8 cellular contexts compared by ENCODE assay signal in genomic region chr3:52280046-52280445, GRCh38. TPM values are rescaled to one million over a fixed set of nuclear protein-coding genes. Genes with fewer than 3 reads are reported as not detected.
DNase-seq lines count a peak whose midpoint lies in the region; ATAC-seq and TF ChIP-seq lines count a peak whose summit lies in the region.

No MANE protein-coding gene starts in this region.

- peak overlapping the region; percentile 32 for H3K27ac Mint-ChIP-seq in Caco-2 (ENCODE audit: unreplicated experiment)
- no peak overlapping the region for H3K27ac Mint-ChIP-seq in neural crest cell (ENCODE audit: unreplicated experiment)

- H3K36me3 Mint-ChIP-seq in Caco-2 (ENCODE audit: insufficient read depth, unreplicated experiment) (peaks cover 49% of the 10 kb centered on the region), neural crest cell (ENCODE audit: low read depth) (peaks cover 9% of the 10 kb centered on the region)

- POLR2A ChIA-PET in Caco-2 (lab: Charles Lee), result no interaction called here

- TF ChIP-seq CTCF in Caco-2 (IDR thresholded peaks at IDR 0.05; ENCODE audit: insufficient read depth in 1 of 2, low read depth in 1 of 2, low read length in 1 of 2, severe bottlenecking in 1 of 2, unreplicated experiment in 1 of 2) (no peak), neural crest cell (conservative IDR thresholded peaks at IDR 0.05) (no peak), mucosa of descending colon (IDR thresholded peaks at IDR 0.05) (no peak), omental fat pad (IDR thresholded peaks at IDR 0.05) (no peak)

- no TSS peak for BruUV-seq in Caco-2 (replicated peaks; lab: Mats Ljungman, UMichigan)

- H3K9me3 ChIP-seq in Caco-2 (no peaks in the 10 kb centered on the region), mucosa of descending colon (no peaks in the 10 kb centered on the region)

- peaks cover 3% of the 10 kb centered on the region; the same call in 1 of the 2 replicates for H3K36me3 ChIP-seq in Caco-2 (ENCODE audit: control insufficient read depth, insufficient read depth, low read length)
- no peaks in the 10 kb centered on the region for H3K36me3 ChIP-seq in mucosa of descending colon (ENCODE audit: low read depth)

- ATAC-seq in mucosa of descending colon (no peak), GM21723 (IDR thresholded peaks at IDR 0.05; ENCODE audit: unreplicated experiment) (no peak), omental fat pad (ENCODE audit: low FRiP score) (no peak)

- H3K9me3 Mint-ChIP-seq in Caco-2 (ENCODE audit: unreplicated experiment) (no peaks in the 10 kb centered on the region), neural crest cell (no peaks in the 10 kb centered on the region)

- H3K27me3 Mint-ChIP-seq in Caco-2 (ENCODE audit: insufficient read depth, unreplicated experiment) (no peaks in the 10 kb centered on the region), neural crest cell (ENCODE audit: low read depth) (no peaks in the 10 kb centered on the region)

- DNase-seq in Caco-2, result no peak
- DNase-seq in NCI-H2196 treated with DMSO at 0.1 percent for 48 hours (lab: John Stamatoyannopoulos, UW; ENCODE audit: unreplicated experiment), result peak; percentile 27
- DNase-seq in dedifferentiated amniotic fluid mesenchymal stem cell (ENCODE audit: extremely low spot score), result peak; percentile 46
- DNase-seq in neural crest cell (ENCODE audit: low read depth, low spot score), result no peak
- DNase-seq in GF-D8 (lab: John Stamatoyannopoulos, UW), result no peak
- no peak for DNase-seq in mucosa of descending colon
- DNase-seq in omental fat pad (ENCODE audit: low spot score), result no peak

- CTCF ChIA-PET in Caco-2 (lab: Charles Lee), result interaction anchor here (2.5 kb wide), 1 partner anchor 10 kb away, joined by 16 read pairs; no protein-coding TSS in a partner anchor

- H3K4me1 Mint-ChIP-seq in Caco-2 (ENCODE audit: low read depth, unreplicated experiment), result peaks cover 14% of the 10 kb centered on the region
- peaks cover 39% of the 10 kb centered on the region for H3K4me1 Mint-ChIP-seq in neural crest cell

- no peaks in the 10 kb centered on the region for H3K27me3 ChIP-seq in Caco-2 (replicated peaks; ENCODE audit: control insufficient read depth, insufficient read depth, low read length)

- H3K4me3 Mint-ChIP-seq in Caco-2 (ENCODE audit: unreplicated experiment) (no peak overlapping the region), neural crest cell (peak overlapping the region; percentile 84)

- H3K4me1 ChIP-seq in Caco-2 (peaks cover 59% of the 10 kb centered on the region), mucosa of descending colon (ENCODE audit: low read depth) (peaks cover 20% of the 10 kb centered on the region)

- no peak overlapping the region for H3K4me3 ChIP-seq in Caco-2 (ENCODE audit: low read depth, low read length)
- no peak overlapping the region for H3K4me3 ChIP-seq in mucosa of descending colon

- intact Hi-C loops in Caco-2 (cut with micrococcal nuclease; ENCODE audit: unreplicated experiment), result no loop called here
- intact Hi-C loops in mucosa of descending colon (cut with DNase I, micrococcal nuclease), result no loop called here

RNA-seq across cellular contexts. Expression of gene WDR82, which starts 1.6 kb away (rescaled TPM):
- total RNA-seq in Caco-2 (2022) (67.1 and 68.7 TPM in 2 replicates), neural crest cell (114 and 119 TPM in 2 replicates), mucosa of descending colon (10 to 100 TPM; 55.8 to 83.1 (median 62.9) TPM), omental fat pad (10 to 100 TPM; 42.9 to 56.9 (median 51.4) TPM)

RNA-seq across cellular contexts. Expression of gene GLYCTK, which starts 7.6 kb away (rescaled TPM):
- total RNA-seq in Caco-2 (2022), result 128 and 146 TPM in 2 replicates
- 6.1 and 9.7 TPM in 2 replicates for total RNA-seq in neural crest cell
- total RNA-seq in mucosa of descending colon, result 10 to 100 TPM; 37.1 to 78.6 (median 42.7) TPM
- 10 to 100 TPM; 12.7 to 63.5 (median 41.4) TPM for total RNA-seq in omental fat pad

RNA-seq across cellular contexts. Expression of gene PPM1M, which starts 34.5 kb away (rescaled TPM):
- 6.7 and 8.3 TPM in 2 replicates for total RNA-seq in Caco-2 (2022)
- 4.3 and 4.4 TPM in 2 replicates for total RNA-seq in neural crest cell
- 10 to 100 TPM in 1 of 3 donors, 1 to 10 TPM in 2; 3.9 to 21.4 (median 9.7) TPM for total RNA-seq in mucosa of descending colon
- 10 to 100 TPM; 17.0 to 32.2 (median 23.9) TPM for total RNA-seq in omental fat pad

RNA-seq across cellular contexts. Expression of gene DNAH1, which starts 36.1 kb away (rescaled TPM):
- total RNA-seq in Caco-2 (2022) (2.9 and 4.1 TPM in 2 replicates), neural crest cell (2.4 and 3.2 TPM in 2 replicates), mucosa of descending colon (10 to 100 TPM in 2 of 3 donors, 1 to 10 TPM in 1; 9.0 to 25.9 (median 10.9) TPM), omental fat pad (10 to 100 TPM in 3 of 4 donors, 1 to 10 TPM in 1; 6.7 to 24.9 (median 14.1) TPM)

RNA-seq across cellular contexts. Expression of gene TWF2, which starts 41.1 kb away (rescaled TPM):
- 29.9 and 30.5 TPM in 2 replicates for total RNA-seq in Caco-2 (2022)
- total RNA-seq in neural crest cell, result 30.7 and 31.7 TPM in 2 replicates
- total RNA-seq in mucosa of descending colon, result 10 to 100 TPM; 39.1 to 41.1 (median 41.0) TPM
- total RNA-seq in omental fat pad, result 100 to 1,000 TPM in 1 of 4 donors, 10 to 100 TPM in 3; 50.1 to 116 (median 78.3) TPM

Comparison
In these comparisons a context has a peak if more than half of its experiments do, and no peak if none do; other contexts are left out.
1. DNase-seq: peak in NCI-H2196 treated with DMSO at 0.1 percent for 48 hours (single experiment) and dedifferentiated amniotic fluid mesenchymal stem cell (single experiment); none in Caco-2 (0 of 2), neural crest cell (single experiment), GF-D8 (single experiment), mucosa of descending colon (0 of 3) and omental fat pad (single experiment).